In genomic region chr7:95434501-95435421, GRCh38 we compare ENCODE assay signal across 8 cellular contexts.
DNase-seq lines count a peak whose midpoint lies in the region; ATAC-seq and TF ChIP-seq lines count a peak whose summit lies in the region.

Gene PON2, minus strand, starts transcription at chr7:95435028. Its CDS starts 77 bp downstream, at chr7:95434951.

- H3K4me3 ChIP-seq in coronary artery: peak within 1 kb of the TSS; percentile 93

- peak; percentile 95 for DNase-seq in ACHN
- DNase-seq in NCI-H2171 (lab: John Stamatoyannopoulos, UW): peak; percentile 25
- peak; percentile 9 to 15 for DNase-seq in activated CD4-positive, alpha-beta T cell treated with anti-CD3 and anti-CD28 coated beads for 4 hours
- DNase-seq in coronary artery (ENCODE audit: low spot score): peak; percentile 84
- DNase-seq in kidney glomerular epithelial cell (lab: John Stamatoyannopoulos, UW): peak; percentile 75
- DNase-seq in stimulated activated CD4-positive, alpha-beta T cell treated with anti-CD3 and anti-CD28 coated beads, Interleukin-15, amount 100 ng/mL, for 24 hours: peak; percentile 64

- ATAC-seq in GM18520 (IDR thresholded peaks at IDR 0.05; ENCODE audit: unreplicated experiment): peak; percentile 92
- ATAC-seq in HG03025 (IDR thresholded peaks at IDR 0.05; ENCODE audit: low FRiP score, unreplicated experiment): peak; percentile 96

- peak within 1 kb of the TSS; percentile 89 to 95 for H3K27ac ChIP-seq in coronary artery

- TF ChIP-seq CTCF in coronary artery (IDR thresholded peaks at IDR 0.05): no peak

- in situ Hi-C loops in ACHN (cut with HindIII; ENCODE audit: low pct_ligation_motif_present, low pct_unique_long_range_greater_than_20kb, low sequenced_read_pairs): no loop called here

Comparison
In these comparisons a context has a peak if more than half of its experiments do, and no peak if none do; other contexts are left out.
1. Peak in every context shown above with its lines: DNase-seq, ATAC-seq, H3K4me3 ChIP-seq and H3K27ac ChIP-seq.
2. DNase-seq: peak in every context shown above with its lines; median percentile 95 in ACHN; 84 in coronary artery; 75 in kidney glomerular epithelial cell; 64 in stimulated activated CD4-positive, alpha-beta T cell treated with anti-CD3 and anti-CD28 coated beads, Interleukin-15, amount 100 ng/mL, for 24 hours; 25 in NCI-H2171; 12 in activated CD4-positive, alpha-beta T cell treated with anti-CD3 and anti-CD28 coated beads for 4 hours.